17 cellular contexts compared by ENCODE assay signal in the genomic region with DNA sequence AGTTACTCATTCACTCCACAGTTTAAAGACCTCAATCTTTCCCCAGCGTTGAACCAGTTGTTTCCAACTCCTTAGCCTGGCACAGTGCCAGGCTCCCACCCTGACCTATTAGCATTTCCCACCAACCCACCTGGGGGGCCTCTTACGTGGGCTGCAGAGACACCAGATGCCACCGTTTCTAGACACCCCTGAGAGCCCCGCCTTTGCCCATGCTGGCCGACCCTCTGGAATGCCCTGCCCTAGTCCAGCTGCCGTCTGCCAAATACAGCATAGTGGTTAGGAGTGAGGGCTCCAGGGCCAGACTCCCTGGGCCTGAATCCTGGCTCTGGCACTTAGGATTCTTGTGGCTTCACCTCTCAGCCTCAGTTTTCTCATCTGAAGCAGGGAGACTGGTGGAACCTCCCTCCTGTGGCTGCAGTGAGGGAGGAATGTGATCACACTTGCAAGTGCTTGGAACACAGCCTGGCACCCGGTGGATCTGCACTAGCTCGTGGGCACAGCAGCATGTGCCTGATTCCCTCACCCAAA.
A peak's percentile ranks its signal among the peaks of the same experiment; 100 is the strongest.
DNase-seq lines count a peak whose midpoint lies in the region; ATAC-seq, FAIRE-seq and TF ChIP-seq lines count a peak whose summit lies in the region.
"Had no signal": no experiment of that assay in that cellular context is flagged by ENCODE, and none has a peak within 500 bp of the region (broad histone marks: within the 10 kb centered on the region; RNA-seq: fewer than 3 reads in every experiment).

No MANE protein-coding gene starts in this region.

- H3K4me1 ChIP-seq in psoas muscle, result peaks cover 22% of the 10 kb centered on the region
- H3K4me1 ChIP-seq: BLaER1 had no signal

- 29 to 36% (median 32%) methylated on average over 8 of the region's 8 CpGs for WGBS in psoas muscle, 3 donors

- FAIRE-seq in RCC 7860 (lab: Jason Lieb, UNC), result peak; percentile 84
- FAIRE-seq: GM18507, H54 had no signal

- no peak for TF ChIP-seq CTCF in psoas muscle (IDR thresholded peaks at IDR 0.05)
- no peak for TF ChIP-seq CTCF in coronary artery (IDR thresholded peaks at IDR 0.05)

- H3K4me3 ChIP-seq in psoas muscle (no peak overlapping the region), coronary artery (no peak overlapping the region)
- H3K4me3 ChIP-seq: BLaER1 had no signal

- peak overlapping the region; percentile 69 for H3K27ac ChIP-seq in psoas muscle
- H3K27ac ChIP-seq in coronary artery, result peak overlapping the region in 1 of 2 donors; percentile 33
- H3K27ac ChIP-seq: BLaER1 had no signal

- H3K27me3 ChIP-seq in psoas muscle (ENCODE audit: insufficient read depth in 3 of 3, low read length in 2 of 3), result no peaks in the 10 kb centered on the region
- H3K27me3 ChIP-seq: BLaER1 had no signal

- no peaks in the 10 kb centered on the region for H3K36me3 ChIP-seq in psoas muscle (ENCODE audit: insufficient read depth in 1 of 2, low read depth in 1 of 2)

- H3K9me3 ChIP-seq in psoas muscle, result peaks cover 5% of the 10 kb centered on the region

- intact Hi-C loops in psoas muscle (cut with DNase I), result no loop called here

- ATAC-seq in psoas muscle, result peak in 2 of 4 donors; percentile 22 to 45
- no peak for ATAC-seq in GM18498 (IDR thresholded peaks at IDR 0.05; ENCODE audit: unreplicated experiment)
- no peak for ATAC-seq in HG03159 (IDR thresholded peaks at IDR 0.05; ENCODE audit: unreplicated experiment)
- ATAC-seq: activated CD8-positive, alpha-beta T cell treated with anti-CD3 and anti-CD28 coated beads for 36 hours; stimulated activated memory B cell treated with anti-CD40 and anti-IgM and Interleukin-4, amounts not matched to agents 10 μg/mL and 1 μg/mL and 100 μg/mL, for 72 hours had no signal

- DNase-seq in AG20443 (ENCODE audit: low spot score), result peak; percentile 56
- DNase-seq in RCC 7860 (ENCODE audit: low spot score), result peak; percentile 43
- DNase-seq in fibroblast of gingiva (ENCODE audit: low read depth), result peak; percentile 32
- DNase-seq in psoas muscle, result no peak
- DNase-seq in coronary artery (ENCODE audit: low spot score), result no peak
- no peak for DNase-seq in cerebellar cortex (ENCODE audit: low spot score)
- DNase-seq: activated CD8-positive, alpha-beta T cell treated with anti-CD3 and anti-CD28 coated beads for 36 hours; activated gamma-delta T cell; central memory CD4-positive, alpha-beta T cell; NCI-H345; stimulated activated CD4-positive, alpha-beta T cell treated with anti-CD3 and anti-CD28 coated beads, Interleukin-4, amount 100 ng/mL, for 1 hour had no signal

Comparison
In these comparisons a context has a peak if more than half of its experiments do, and no peak if none do; other contexts are left out.
1. DNase-seq: peak in AG20443 (single experiment), RCC 7860 (single experiment) and fibroblast of gingiva (single experiment); none in psoas muscle (0 of 2), coronary artery (single experiment) and cerebellar cortex (single experiment).